Comparison of ENCODE assay signal across 8 cellular contexts in genomic region chr2:231900486-231900942, GRCh38. TPM values are rescaled to one million over a fixed set of nuclear protein-coding genes. Genes with fewer than 3 reads are reported as not detected.
DNase-seq lines count a peak whose midpoint lies in the region; ATAC-seq, FAIRE-seq and TF ChIP-seq lines count a peak whose summit lies in the region.

No MANE protein-coding gene starts in this region.

- intact Hi-C loops in kidney (cut with DNase I): no loop called here

- TF ChIP-seq CTCF in DOHH2 (IDR thresholded peaks at IDR 0.05; ENCODE audit: low read depth, low read length, poor library complexity, severe bottlenecking) (peak; percentile 86), kidney (IDR thresholded peaks at IDR 0.05; ENCODE audit: borderline replicate concordance, extremely low read depth, insufficient read depth) (peak; percentile 80)

- DNase-seq in UCSD-AML1 (lab: John Stamatoyannopoulos, UW; ENCODE audit: unreplicated experiment): peak; percentile 78
- DNase-seq in T47D (ENCODE audit: low read depth in 1 of 2, low spot score in 1 of 2): peak; percentile 63 to 78
- DNase-seq in kidney: peak; percentile 83
- peak; percentile 58 for DNase-seq in stimulated activated CD4-positive, alpha-beta T cell treated with anti-CD3 and anti-CD28 coated beads, Interleukin-1b, Interleukin-23, amount 100 ng/mL, for 48 hours

- peaks cover 5% of the 10 kb centered on the region for H3K27me3 ChIP-seq in DOHH2 (ENCODE audit: control insufficient read depth, low read length)

- no peak overlapping the region for H3K4me2 ChIP-seq in DOHH2 (ENCODE audit: low read length)

- no peak for FAIRE-seq in kidney (lab: Jason Lieb, UNC)

- TF ChIP-seq EP300 in Ishikawa (IDR thresholded peaks at IDR 0.05; ENCODE audit: borderline replicate concordance): no peak

- no peaks in the 10 kb centered on the region for H3K4me1 ChIP-seq in DOHH2 (ENCODE audit: control insufficient read depth, low read length)
- H3K4me1 ChIP-seq in kidney (ENCODE audit: control insufficient read depth in 1 of 2, insufficient read depth in 1 of 2, low read depth in 1 of 2, low read length in 2 of 2): no peaks in the 10 kb centered on the region

- H4K20me1 ChIP-seq in DOHH2 (ENCODE audit: control insufficient read depth, insufficient read depth, low read depth, low read length): no peaks in the 10 kb centered on the region

- in situ Hi-C loops in T47D (cut with HindIII; ENCODE audit: low pct_unique_long_range_greater_than_20kb, low sequenced_read_pairs): no loop called here

- no peaks in the 10 kb centered on the region for H3K36me3 ChIP-seq in DOHH2 (ENCODE audit: control insufficient read depth, low read length)
- H3K36me3 ChIP-seq in kidney (ENCODE audit: control insufficient read depth in 1 of 2, insufficient read depth in 2 of 2, low read length in 2 of 2): no peaks in the 10 kb centered on the region

- H3K9me2 ChIP-seq in DOHH2 (replicated peaks; ENCODE audit: control insufficient read depth, low read length): no peaks in the 10 kb centered on the region

- H3K79me2 ChIP-seq in DOHH2 (ENCODE audit: control insufficient read depth, low read length): no peaks in the 10 kb centered on the region

- H3K27ac ChIP-seq in DOHH2 (ENCODE audit: low read depth, low read length) (no peak overlapping the region), kidney (ENCODE audit: low read depth in 2 of 2, low read length in 2 of 2) (no peak overlapping the region)

- H3K9me3 ChIP-seq in DOHH2 (ENCODE audit: control insufficient read depth, insufficient read depth, low read length) (no peaks in the 10 kb centered on the region), kidney (ENCODE audit: control insufficient read depth in 1 of 2, low read length in 2 of 2) (no peaks in the 10 kb centered on the region)

- ATAC-seq in HG03095 (IDR thresholded peaks at IDR 0.05; ENCODE audit: unreplicated experiment) (no peak), GM18907 (IDR thresholded peaks at IDR 0.05; ENCODE audit: unreplicated experiment) (no peak)

- H3K4me3 ChIP-seq in DOHH2 (ENCODE audit: low read length): no peak overlapping the region
- no peak overlapping the region for H3K4me3 ChIP-seq in kidney (ENCODE audit: low read length in 2 of 2)

- TF ChIP-seq RAD21 in Ishikawa (IDR thresholded peaks at IDR 0.05; ENCODE audit: low read depth): peak; percentile 67

- no peak overlapping the region for H3K9ac ChIP-seq in kidney (ENCODE audit: low read length in 2 of 2)

- no peaks in the 10 kb centered on the region for H3F3A ChIP-seq in DOHH2 (ENCODE audit: control insufficient read depth, insufficient read depth)

TF ChIP-seq in Ishikawa, 13 proteins besides CTCF, POLR2A, EP300 and RAD21:
- TF ChIP-seq ZBTB7A (IDR thresholded peaks at IDR 0.05; ENCODE audit: low read depth) (0 out of 2 replicates have a peak, but pooled peaks have one; percentile 17), USF1 (IDR thresholded peaks at IDR 0.05) (no peak), CEBPB (IDR thresholded peaks at IDR 0.05) (no peak)
- TF ChIP-seq, protein P1, sequence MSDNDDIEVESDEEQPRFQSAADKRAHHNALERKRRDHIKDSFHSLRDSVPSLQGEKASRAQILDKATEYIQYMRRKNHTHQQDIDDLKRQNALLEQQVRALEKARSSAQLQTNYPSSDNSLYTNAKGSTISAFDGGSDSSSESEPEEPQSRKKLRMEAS (IDR thresholded peaks at IDR 0.05): peak; percentile 55; the same call in 1 of the 2 replicates

RNA-seq across cellular contexts. Expression of gene NPPC, which starts 25.7 kb away (rescaled TPM):
- total RNA-seq in kidney: not detected
- not detected for polyA plus RNA-seq in kidney (ENCODE audit: insufficient read depth, low read depth, low replicate concordance)
